12 cellular contexts compared by ENCODE assay signal in the genomic region with DNA sequence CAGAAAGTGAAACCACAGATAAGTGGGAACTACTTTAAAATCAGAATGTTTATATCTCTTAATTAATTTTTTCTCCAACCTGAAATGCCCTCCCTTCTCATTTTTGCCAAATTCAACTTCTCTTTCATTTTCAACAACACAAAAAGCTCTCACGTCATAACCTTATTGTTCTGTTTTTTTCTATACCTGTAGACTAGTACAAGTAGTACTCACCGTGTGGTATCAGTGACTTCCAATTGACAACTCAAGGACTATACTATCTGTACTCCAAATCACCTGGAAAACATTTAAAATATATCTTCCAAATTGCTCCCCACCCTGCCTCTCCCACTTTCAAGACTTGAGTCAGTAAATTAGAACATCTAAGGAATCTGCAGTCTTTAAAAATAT.
DNase-seq lines count a peak whose midpoint lies in the region; ATAC-seq and TF ChIP-seq lines count a peak whose summit lies in the region.
"Had no signal": no experiment of that assay in that cellular context is flagged by ENCODE, and none has a peak within 500 bp of the region (broad histone marks: within the 10 kb centered on the region; RNA-seq: fewer than 3 reads in every experiment).

No MANE protein-coding gene starts in this region.

- intact Hi-C loops in activated naive CD4-positive, alpha-beta T cell treated with anti-CD3 and anti-CD28 coated beads for 36 hours (cut with micrococcal nuclease), result no loop called here

- CTCF ChIA-PET in activated naive CD4-positive, alpha-beta T cell treated with anti-CD3 and anti-CD28 coated beads for 36 hours (lab: Charles Lee), result no interaction called here
- CTCF ChIA-PET in activated naive CD4-positive, alpha-beta T cell treated with anti-CD3 and anti-CD28 coated beads, Interleukin-2, amount 10 ng/mL, durations not matched to agents 7 days and 5 days (lab: Charles Lee), result no interaction called here
- CTCF ChIA-PET in RWPE1 (lab: Yijun Ruan, JAX), result interaction anchor here (0.7 kb wide), 1 partner anchor 148 kb away, joined by 3 read pairs; no protein-coding TSS in a partner anchor

- peak overlapping the region; percentile 15 for H3K27ac Mint-ChIP-seq in activated naive CD4-positive, alpha-beta T cell treated with anti-CD3 and anti-CD28 coated beads for 36 hours
- H3K27ac Mint-ChIP-seq in activated naive CD4-positive, alpha-beta T cell treated with anti-CD3 and anti-CD28 coated beads, Interleukin-2, amount 10 ng/mL, durations not matched to agents 7 days and 5 days, result no peak overlapping the region
- peak overlapping the region; percentile 20 for H3K27ac Mint-ChIP-seq in stimulated activated naive B cell treated with anti-CD40 and anti-IgM and Interleukin-4, amounts not matched to agents 10 μg/mL and 1 μg/mL and 100 μg/mL, for 72 hours
- H3K27ac Mint-ChIP-seq: natural killer cell treated with Interleukin-12 subunit alpha and Interleukin-12 subunit beta and Interleukin-15 and Interleukin-18, amount 100 ng/mL, for 72 hours had no signal

- H3K36me3 Mint-ChIP-seq in activated naive CD4-positive, alpha-beta T cell treated with anti-CD3 and anti-CD28 coated beads for 36 hours (ENCODE audit: low read depth), result no peaks in the 10 kb centered on the region
- no peaks in the 10 kb centered on the region for H3K36me3 Mint-ChIP-seq in activated naive CD4-positive, alpha-beta T cell treated with anti-CD3 and anti-CD28 coated beads, Interleukin-2, amount 10 ng/mL, durations not matched to agents 7 days and 5 days
- peaks cover 8 to 18% of the 10 kb centered on the region in 2 donors for H3K36me3 Mint-ChIP-seq in stimulated activated naive B cell treated with anti-CD40 and anti-IgM and Interleukin-4, amounts not matched to agents 10 μg/mL and 1 μg/mL and 100 μg/mL, for 72 hours

- peaks cover 3% of the 10 kb centered on the region for H3K27me3 Mint-ChIP-seq in activated naive CD4-positive, alpha-beta T cell treated with anti-CD3 and anti-CD28 coated beads for 36 hours (ENCODE audit: low read depth)
- H3K27me3 Mint-ChIP-seq in activated naive CD4-positive, alpha-beta T cell treated with anti-CD3 and anti-CD28 coated beads, Interleukin-2, amount 10 ng/mL, durations not matched to agents 7 days and 5 days, result peaks cover 4% of the 10 kb centered on the region
- H3K27me3 Mint-ChIP-seq in stimulated activated naive B cell treated with anti-CD40 and anti-IgM and Interleukin-4, amounts not matched to agents 10 μg/mL and 1 μg/mL and 100 μg/mL, for 72 hours, result no peaks in the 10 kb centered on the region

- H3K4me3 Mint-ChIP-seq in activated naive CD4-positive, alpha-beta T cell treated with anti-CD3 and anti-CD28 coated beads for 36 hours, result no peak overlapping the region
- H3K4me3 Mint-ChIP-seq in activated naive CD4-positive, alpha-beta T cell treated with anti-CD3 and anti-CD28 coated beads, Interleukin-2, amount 10 ng/mL, durations not matched to agents 7 days and 5 days, result no peak overlapping the region
- H3K4me3 Mint-ChIP-seq in stimulated activated naive B cell treated with anti-CD40 and anti-IgM and Interleukin-4, amounts not matched to agents 10 μg/mL and 1 μg/mL and 100 μg/mL, for 72 hours, result peak overlapping the region in 1 of 2 donors; percentile 7

- no peak for TF ChIP-seq CTCF in RWPE1 (conservative IDR thresholded peaks at IDR 0.05; ENCODE audit: low read depth)

- ATAC-seq in esophagus mucosa (peak; percentile 23), GM19328 (IDR thresholded peaks at IDR 0.05; ENCODE audit: unreplicated experiment) (no peak)
- no peak for ATAC-seq in stimulated activated naive B cell treated with anti-CD40 and anti-IgM and Interleukin-4, amounts not matched to agents 10 μg/mL and 1 μg/mL and 100 μg/mL, for 72 hours (replicated peaks)

- peak overlapping the region; percentile 54 for H3K27ac ChIP-seq in RWPE1
- H3K27ac ChIP-seq: cardiac muscle cell had no signal

- H3K4me1 Mint-ChIP-seq in activated naive CD4-positive, alpha-beta T cell treated with anti-CD3 and anti-CD28 coated beads for 36 hours (ENCODE audit: low read depth), result peaks cover 5% of the 10 kb centered on the region
- H3K4me1 Mint-ChIP-seq in activated naive CD4-positive, alpha-beta T cell treated with anti-CD3 and anti-CD28 coated beads, Interleukin-2, amount 10 ng/mL, durations not matched to agents 7 days and 5 days, result no peaks in the 10 kb centered on the region
- peaks cover 6 to 7% of the 10 kb centered on the region in 2 donors for H3K4me1 Mint-ChIP-seq in stimulated activated naive B cell treated with anti-CD40 and anti-IgM and Interleukin-4, amounts not matched to agents 10 μg/mL and 1 μg/mL and 100 μg/mL, for 72 hours

- DNase-seq in activated naive CD4-positive, alpha-beta T cell treated with anti-CD3 and anti-CD28 coated beads for 36 hours, result no peak
- DNase-seq in activated naive CD4-positive, alpha-beta T cell treated with anti-CD3 and anti-CD28 coated beads, Interleukin-2, amount 10 ng/mL, durations not matched to agents 7 days and 5 days, result no peak
- DNase-seq in RWPE1 (ENCODE audit: low spot score), result no peak
- DNase-seq in stimulated activated naive B cell treated with anti-CD40 and anti-IgM and Interleukin-4, amounts not matched to agents 10 μg/mL and 1 μg/mL and 100 μg/mL, for 72 hours, result no peak
- DNase-seq in medulla oblongata (ENCODE audit: extremely low spot score), result no peak
- no peak for DNase-seq in NCI-H446 treated with DMSO at 0.1 percent for 48 hours (lab: John Stamatoyannopoulos, UW)
- DNase-seq: islet precursor cell, NCI-H2029 treated with DMSO at 0.1 percent for 48 hours had no signal

- H3K9me3 Mint-ChIP-seq in activated naive CD4-positive, alpha-beta T cell treated with anti-CD3 and anti-CD28 coated beads for 36 hours, result peaks cover 15% of the 10 kb centered on the region
- H3K9me3 Mint-ChIP-seq in activated naive CD4-positive, alpha-beta T cell treated with anti-CD3 and anti-CD28 coated beads, Interleukin-2, amount 10 ng/mL, durations not matched to agents 7 days and 5 days, result peaks cover 20% of the 10 kb centered on the region
- peaks cover 17 to 19% of the 10 kb centered on the region in 2 donors for H3K9me3 Mint-ChIP-seq in stimulated activated naive B cell treated with anti-CD40 and anti-IgM and Interleukin-4, amounts not matched to agents 10 μg/mL and 1 μg/mL and 100 μg/mL, for 72 hours

- POLR2A ChIA-PET in RWPE1 (lab: Yijun Ruan, JAX; ENCODE audit: low non-redundant PET), result no interaction called here
